In the genomic region with DNA sequence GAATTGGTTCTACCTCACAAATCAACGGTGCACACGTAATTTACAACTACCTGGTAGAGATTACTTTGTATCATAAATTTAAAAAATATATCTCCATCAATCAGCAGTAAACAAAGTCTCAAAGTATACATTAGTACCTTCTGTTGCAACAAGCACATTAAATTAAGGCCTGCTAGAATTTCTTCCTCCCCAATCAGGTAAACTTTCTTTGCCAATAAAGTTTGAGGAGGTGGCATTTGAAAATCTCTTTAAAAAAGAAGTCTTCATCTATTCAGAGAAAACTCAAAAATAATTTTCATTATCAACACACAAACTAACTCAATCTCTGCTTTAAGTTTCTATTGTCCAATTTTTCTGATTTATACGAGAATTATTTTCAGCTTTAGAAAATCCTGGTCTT, we compare ENCODE assay signal across 1 cellular context.
TF ChIP-seq lines count a peak whose summit lies in the region.

No MANE protein-coding gene starts in this region.

TF ChIP-seq in K562, 482 proteins besides CTCF, POLR2A, EP300 and RAD21 (continued from another document):
- TF ChIP-seq, protein P1, sequence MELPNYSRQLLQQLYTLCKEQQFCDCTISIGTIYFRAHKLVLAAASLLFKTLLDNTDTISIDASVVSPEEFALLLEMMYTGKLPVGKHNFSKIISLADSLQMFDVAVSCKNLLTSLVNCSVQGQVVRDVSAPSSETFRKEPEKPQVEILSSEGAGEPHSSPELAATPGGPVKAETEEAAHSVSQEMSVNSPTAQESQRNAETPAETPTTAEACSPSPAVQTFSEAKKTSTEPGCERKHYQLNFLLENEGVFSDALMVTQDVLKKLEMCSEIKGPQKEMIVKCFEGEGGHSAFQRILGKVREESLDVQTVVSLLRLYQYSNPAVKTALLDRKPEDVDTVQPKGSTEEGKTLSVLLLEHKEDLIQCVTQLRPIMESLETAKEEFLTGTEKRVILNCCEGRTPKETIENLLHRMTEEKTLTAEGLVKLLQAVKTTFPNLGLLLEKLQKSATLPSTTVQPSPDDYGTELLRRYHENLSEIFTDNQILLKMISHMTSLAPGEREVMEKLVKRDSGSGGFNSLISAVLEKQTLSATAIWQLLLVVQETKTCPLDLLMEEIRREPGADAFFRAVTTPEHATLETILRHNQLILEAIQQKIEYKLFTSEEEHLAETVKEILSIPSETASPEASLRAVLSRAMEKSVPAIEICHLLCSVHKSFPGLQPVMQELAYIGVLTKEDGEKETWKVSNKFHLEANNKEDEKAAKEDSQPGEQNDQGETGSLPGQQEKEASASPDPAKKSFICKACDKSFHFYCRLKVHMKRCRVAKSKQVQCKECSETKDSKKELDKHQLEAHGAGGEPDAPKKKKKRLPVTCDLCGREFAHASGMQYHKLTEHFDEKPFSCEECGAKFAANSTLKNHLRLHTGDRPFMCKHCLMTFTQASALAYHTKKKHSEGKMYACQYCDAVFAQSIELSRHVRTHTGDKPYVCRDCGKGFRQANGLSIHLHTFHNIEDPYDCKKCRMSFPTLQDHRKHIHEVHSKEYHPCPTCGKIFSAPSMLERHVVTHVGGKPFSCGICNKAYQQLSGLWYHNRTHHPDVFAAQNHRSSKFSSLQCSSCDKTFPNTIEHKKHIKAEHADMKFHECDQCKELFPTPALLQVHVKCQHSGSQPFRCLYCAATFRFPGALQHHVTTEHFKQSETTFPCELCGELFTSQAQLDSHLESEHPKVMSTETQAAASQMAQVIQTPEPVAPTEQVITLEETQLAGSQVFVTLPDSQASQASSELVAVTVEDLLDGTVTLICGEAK (IDR thresholded peaks at IDR 0.05) = peak; percentile 60; the same call in 1 of the 2 replicates
- TF ChIP-seq, protein P1 (CRISPR knock-in tag; IDR thresholded peaks at IDR 0.05) = no peak
- TF ChIP-seq SIN3B (IDR thresholded peaks at IDR 0.05; ENCODE audit: low read depth) = no peak
